8 cellular contexts compared by ENCODE assay signal in the genomic region with DNA sequence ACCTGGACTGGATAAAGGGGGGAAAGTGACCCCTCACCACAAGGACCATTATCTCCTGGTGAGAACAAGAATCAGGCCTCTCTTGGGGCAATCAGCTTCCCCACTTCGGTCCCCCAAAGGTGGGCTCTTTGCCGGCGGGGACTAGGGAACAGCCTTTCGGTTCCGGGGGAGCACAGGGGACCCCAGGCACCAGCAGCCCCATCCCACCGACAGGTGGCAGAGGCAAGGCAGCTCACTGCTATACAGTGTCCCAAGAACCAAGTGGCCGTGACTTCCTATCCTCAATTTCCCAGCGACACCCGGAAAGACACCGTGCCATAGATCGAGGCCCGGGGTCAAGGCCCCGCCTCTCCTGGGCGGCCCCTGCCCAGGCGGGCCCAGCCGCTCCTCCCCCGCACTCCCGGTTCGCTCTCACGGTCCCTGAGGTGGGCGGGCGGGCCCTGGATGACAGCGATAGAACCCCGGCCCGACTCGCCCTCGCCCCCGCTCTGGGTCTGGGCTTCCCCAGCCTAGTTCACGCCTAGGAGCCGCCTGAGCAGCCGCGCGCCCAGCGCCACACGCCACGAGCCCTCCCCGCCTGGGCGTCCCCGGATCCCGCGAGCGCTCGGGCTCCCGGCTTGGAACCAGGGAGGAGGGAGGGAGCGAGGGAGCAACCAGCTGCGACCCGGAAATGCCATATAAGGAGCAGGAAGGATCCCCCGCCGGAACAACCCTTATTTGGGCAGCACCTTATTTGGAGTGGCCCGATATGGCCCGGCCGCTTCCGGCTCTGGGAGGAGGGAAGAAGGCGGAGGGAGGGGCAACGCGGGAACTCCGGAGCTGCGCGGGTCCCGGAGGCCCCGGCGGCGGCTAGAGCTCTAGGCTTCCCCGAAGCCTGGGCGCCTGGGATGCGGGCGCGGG. TPM values are rescaled to one million over a fixed set of nuclear protein-coding genes. Genes with fewer than 3 reads are reported as not detected.
DNase-seq lines count a peak whose midpoint lies in the region; ATAC-seq and TF ChIP-seq lines count a peak whose summit lies in the region.

No MANE protein-coding gene starts in this region.

- H3K9me3 Mint-ChIP-seq in CD4-positive, alpha-beta memory T cell = peaks cover 0 to 4% (median 0%) of the 10 kb centered on the region in 8 donors
- H3K9me3 Mint-ChIP-seq in activated CD4-positive, alpha-beta memory T cell treated with anti-CD3 and anti-CD28 coated beads for 36 hours = no peaks in the 10 kb centered on the region

- peak; percentile 60 for TF ChIP-seq POLR2A in right lobe of liver (IDR thresholded peaks at IDR 0.05)

- H3K4me1 ChIP-seq in CD4-positive, alpha-beta memory T cell (ENCODE audit: insufficient read depth, low read length) = peaks cover 39% of the 10 kb centered on the region
- H3K4me1 ChIP-seq in right lobe of liver = peaks cover 0 to 11% (median 5%) of the 10 kb centered on the region in 4 donors

- peaks cover 21 to 59% (median 34%) of the 10 kb centered on the region in 4 donors for H3K4me1 Mint-ChIP-seq in CD4-positive, alpha-beta memory T cell
- peaks cover 43% of the 10 kb centered on the region for H3K4me1 Mint-ChIP-seq in activated CD4-positive, alpha-beta memory T cell treated with anti-CD3 and anti-CD28 coated beads for 36 hours (ENCODE audit: low read depth)

- no peaks in the 10 kb centered on the region for H3K27me3 ChIP-seq in CD4-positive, alpha-beta memory T cell (ENCODE audit: insufficient read depth, low read length)
- no peaks in the 10 kb centered on the region for H3K27me3 ChIP-seq in right lobe of liver

- peaks cover 3 to 10% of the 10 kb centered on the region in 2 donors for H3K36me3 Mint-ChIP-seq in CD4-positive, alpha-beta memory T cell
- peaks cover 25% of the 10 kb centered on the region for H3K36me3 Mint-ChIP-seq in activated CD4-positive, alpha-beta memory T cell treated with anti-CD3 and anti-CD28 coated beads for 36 hours

- CTCF ChIA-PET in CD4-positive, alpha-beta memory T cell (lab: Charles Lee; ENCODE audit: partially characterized antibody) = interaction anchor here (0.6 to 21.4 kb wide), 16 partner anchors 9 to 438 kb away, joined by 3 to 507 read pairs (median 4); partner anchors contain the start of genes CDC25C, ETF1, HSPA9 and KDM3B
- CTCF ChIA-PET in activated CD4-positive, alpha-beta memory T cell treated with anti-CD3 and anti-CD28 coated beads for 36 hours (lab: Charles Lee) = interaction anchor here (0.7 to 5.1 kb wide), 15 partner anchors 10 to 823 kb away, joined by 3 to 56 read pairs (median 6); partner anchors contain the start of genes ETF1, HSPA9, KDM3B and REEP2

- peak in 3 of 4 donors; percentile 36 to 45 (median 38) for TF ChIP-seq CTCF in right lobe of liver (IDR thresholded peaks at IDR 0.05)

- ATAC-seq in GM19455 (IDR thresholded peaks at IDR 0.05; ENCODE audit: unreplicated experiment) = peak; percentile 72
- ATAC-seq in right lobe of liver = peak; percentile 76 to 86 (median 78)

- H3K9me3 ChIP-seq in CD4-positive, alpha-beta memory T cell (ENCODE audit: control insufficient read depth in 1 of 2, low read length in 2 of 2) = no peaks in the 10 kb centered on the region
- no peaks in the 10 kb centered on the region for H3K9me3 ChIP-seq in right lobe of liver

- H3K4me3 ChIP-seq in CD4-positive, alpha-beta memory T cell (ENCODE audit: low read length in 2 of 2) = peak overlapping the region; percentile 61 to 85
- peak overlapping the region; percentile 65 to 91 (median 67) for H3K4me3 ChIP-seq in right lobe of liver

- no peaks in the 10 kb centered on the region for H3K36me3 ChIP-seq in CD4-positive, alpha-beta memory T cell (ENCODE audit: insufficient read depth, low read length)
- H3K36me3 ChIP-seq in right lobe of liver = no peaks in the 10 kb centered on the region

- peak overlapping the region; percentile 90 for H3K27ac ChIP-seq in CD4-positive, alpha-beta memory T cell (ENCODE audit: low read depth, low read length)
- H3K27ac ChIP-seq in right lobe of liver = peak overlapping the region; percentile 93 to 97 (median 97)

- H3K27me3 Mint-ChIP-seq in CD4-positive, alpha-beta memory T cell = no peaks in the 10 kb centered on the region
- no peaks in the 10 kb centered on the region for H3K27me3 Mint-ChIP-seq in activated CD4-positive, alpha-beta memory T cell treated with anti-CD3 and anti-CD28 coated beads for 36 hours

- WGBS in right lobe of liver (ENCODE audit: insufficient coverage, low coverage, low lambda C conversion rate, missing lambda C conversion rate) = under 1% methylated on average over 30 of the region's 68 CpGs

- POLR2A ChIA-PET in CD4-positive, alpha-beta memory T cell (lab: Charles Lee; ENCODE audit: partially characterized antibody) = interaction anchor here (0.7 to 4.7 kb wide), 21 partner anchors 9 to 1096 kb away, joined by 3 to 55 read pairs (median 5); partner anchors contain the start of genes CTNNA1, ETF1, FAM13B and FAM53C
- POLR2A ChIA-PET in activated CD4-positive, alpha-beta memory T cell treated with anti-CD3 and anti-CD28 coated beads for 36 hours (lab: Charles Lee) = interaction anchor here (0.5 to 4.7 kb wide), 20 partner anchors 13 to 678 kb away, joined by 3 to 33 read pairs (median 4); partner anchors contain the start of genes BRD8, CDC23, ETF1 and HSPA9

- H3K4me3 Mint-ChIP-seq in CD4-positive, alpha-beta memory T cell = peak overlapping the region; percentile 85 to 97 (median 90)
- peak overlapping the region; percentile 83 for H3K4me3 Mint-ChIP-seq in activated CD4-positive, alpha-beta memory T cell treated with anti-CD3 and anti-CD28 coated beads for 36 hours

- peak; percentile 98 to 99 (median 98) for DNase-seq in CD4-positive, alpha-beta memory T cell
- DNase-seq in HK-2 (ENCODE audit: unreplicated experiment) (peak; percentile 91), NCI-H82 (lab: John Stamatoyannopoulos, UW) (peak; percentile 99), dermis microvascular lymphatic vessel endothelial cell (ENCODE audit: low read depth in 2 of 2) (peak; percentile 95 to 97), right lobe of liver (peak; percentile 96 to 98 (median 98))
- peak; percentile 98 for DNase-seq in activated CD4-positive, alpha-beta memory T cell treated with anti-CD3 and anti-CD28 coated beads for 36 hours
- peak; percentile 97 for DNase-seq in stimulated activated CD4-positive, alpha-beta T cell treated with anti-CD3 and anti-CD28 coated beads, Interleukin-4, amount 100 ng/mL, for 24 hours

- H3K27ac Mint-ChIP-seq in CD4-positive, alpha-beta memory T cell = peak overlapping the region; percentile 89 to 96 (median 93)
- peak overlapping the region; percentile 95 for H3K27ac Mint-ChIP-seq in activated CD4-positive, alpha-beta memory T cell treated with anti-CD3 and anti-CD28 coated beads for 36 hours

- intact Hi-C loops in CD4-positive, alpha-beta memory T cell (cut with micrococcal nuclease) = loop anchor here (1.0 kb wide), 6 partner anchors 14 to 127 kb away; partner anchors contain the start of genes ETF1 and HSPA9
- intact Hi-C loops in activated CD4-positive, alpha-beta memory T cell treated with anti-CD3 and anti-CD28 coated beads for 36 hours (cut with micrococcal nuclease) = loop anchor here (1.0 to 2.0 kb wide), 9 partner anchors 26 to 828 kb away; partner anchors contain the start of genes BRD8, CDC25C, ETF1 and HNRNPA0
- intact Hi-C loops in right lobe of liver (cut with DNase I) = loop anchor here in 1 of 2 donors (5.0 kb wide), 1 partner anchor 38 kb away; no protein-coding TSS in a partner anchor

RNA-seq across cellular contexts. Expression of gene EGR1, which starts 0.6 kb away (rescaled TPM):
- total RNA-seq in CD4-positive, alpha-beta memory T cell = 1 to 10 TPM; 1.1 TPM
- polyA plus RNA-seq in CD4-positive, alpha-beta memory T cell = 1 to 10 TPM in 1 of 2 donors, not detected in 1; 1.4 TPM
- total RNA-seq in activated CD4-positive, alpha-beta memory T cell treated with anti-CD3 and anti-CD28 coated beads for 36 hours = 10 to 100 TPM; 64.2 to 69.4 TPM
- 0.90 and 3.7 TPM in 2 replicates for total RNA-seq in dermis microvascular lymphatic vessel endothelial cell
- total RNA-seq in right lobe of liver = 10 to 100 TPM in 5 of 6 experiments, 1 to 10 TPM in 1; 6.6 to 72.9 (median 16.6) TPM

RNA-seq across cellular contexts. Expression of gene REEP2, which starts 25.8 kb away (rescaled TPM):
- total RNA-seq in CD4-positive, alpha-beta memory T cell = not detected
- polyA plus RNA-seq in CD4-positive, alpha-beta memory T cell = under 1 TPM in 1 of 2 donors, not detected in 1; 0.57 TPM
- 10 to 100 TPM in 1 of 2 experiments, 1 to 10 TPM in 1; 6.1 to 10.9 TPM for total RNA-seq in activated CD4-positive, alpha-beta memory T cell treated with anti-CD3 and anti-CD28 coated beads for 36 hours
- 1.2 and 1.6 TPM in 2 replicates for total RNA-seq in dermis microvascular lymphatic vessel endothelial cell
- total RNA-seq in right lobe of liver = not detected

Comparison
In these comparisons a context has a peak if more than half of its experiments do, and no peak if none do; other contexts are left out.
1. Peak in every context shown above with its lines: DNase-seq, ATAC-seq, H3K4me3 ChIP-seq and H3K27ac ChIP-seq.